1 cellular context compared by ENCODE assay signal in genomic region chr19:17109300-17109699, GRCh38.
A peak's percentile ranks its signal among the peaks of the same experiment; 100 is the strongest.
TF ChIP-seq lines count a peak whose summit lies in the region.

No MANE protein-coding gene starts in this region.

TF ChIP-seq in K562, 482 proteins besides CTCF, POLR2A, EP300 and RAD21 (continued from another document):
- TF ChIP-seq BCOR (IDR thresholded peaks at IDR 0.05) (peak; percentile 53; the same call in 1 of the 2 replicates), ZNF695 (CRISPR knock-in tag; IDR thresholded peaks at IDR 0.05) (no peak), NCOR1 (IDR thresholded peaks at IDR 0.05) (no peak), POU5F1 (IDR thresholded peaks at IDR 0.05; ENCODE audit: borderline replicate concordance, low read depth, low read length, partially characterized antibody) (no peak), KDM1A (IDR thresholded peaks at IDR 0.05) (peak; percentile 30 to 36; a peak in 2 of 4 replicates)
TF ChIP-seq in K562: peak in this region for 4.
